ENCODE assay signal across 24 cellular contexts in genomic region chr16:50878536-50878935, GRCh38.
"Had no signal": no experiment of that assay in that cellular context is flagged by ENCODE, and none has a peak within 500 bp of the region (broad histone marks: within the 10 kb centered on the region; RNA-seq: fewer than 3 reads in every experiment).

No MANE protein-coding gene starts in this region.

- H3K9me3 ChIP-seq: colonic mucosa, neutrophil, prostate gland, right atrium auricular region, sigmoid colon, thoracic aorta, upper lobe of left lung had no signal

- DNase-seq: colonic mucosa; dermis blood vessel endothelial cell; effector memory CD4-positive, alpha-beta T cell; esophagus squamous epithelium; foreskin melanocyte; glutamatergic neuron; natural killer cell; sigmoid colon; stimulated activated CD4-positive, alpha-beta T cell treated with anti-CD3 and anti-CD28 coated beads, Interleukin-2, amount 100 ng/mL, for 24 hours; stimulated activated CD4-positive, alpha-beta T cell treated with anti-CD3 and anti-CD28 coated beads, Interleukin-4, amount 100 ng/mL, for 24 hours; stimulated activated naive CD8-positive, alpha-beta T cell treated with anti-CD3 and anti-CD28 coated beads, Interleukin-15, Interleukin-2, amounts not matched to agents 100 U/mL and 50 U/mL, for 24 hours; upper lobe of left lung had no signal

- H3K27me3 ChIP-seq: colonic mucosa, right atrium auricular region, tibial nerve, upper lobe of left lung had no signal

- H3K36me3 ChIP-seq: colonic mucosa, esophagus squamous epithelium, neutrophil, prostate gland, right atrium auricular region, sigmoid colon, thoracic aorta, tibial nerve, upper lobe of left lung had no signal

- H3K9ac ChIP-seq: parathyroid adenoma had no signal

- H3K79me2 ChIP-seq: parathyroid adenoma had no signal

- H3K27ac ChIP-seq: colonic mucosa, esophagus squamous epithelium, neutrophil, parathyroid adenoma, prostate gland, right atrium auricular region, sigmoid colon, thoracic aorta, tibial nerve, upper lobe of left lung had no signal

- H3K4me3 ChIP-seq: colonic mucosa, esophagus squamous epithelium, lung, prostate gland, right atrium auricular region, sigmoid colon, thoracic aorta, tibial nerve, upper lobe of left lung had no signal

- H2AFZ ChIP-seq: parathyroid adenoma had no signal

- H3K4me1 ChIP-seq: colonic mucosa, prostate gland, right atrium auricular region, sigmoid colon, upper lobe of left lung had no signal

- ATAC-seq: left lobe of liver; natural killer cell; stimulated activated effector memory CD8-positive, alpha-beta T cell treated with anti-CD3 and anti-CD28 coated beads, Interleukin-12 subunit alpha, Interleukin-12 subunit beta, amount 100 ng/mL, for 72 hours; stimulated activated naive CD8-positive, alpha-beta T cell treated with anti-CD3 and anti-CD28 coated beads, Interleukin-15, Interleukin-2, amounts not matched to agents 100 U/mL and 50 U/mL, for 24 hours had no signal

- FAIRE-seq: endothelial cell of umbilical vein, keratinocyte, urothelium cell line had no signal
